11 cellular contexts compared by ENCODE assay signal in the genomic region with DNA sequence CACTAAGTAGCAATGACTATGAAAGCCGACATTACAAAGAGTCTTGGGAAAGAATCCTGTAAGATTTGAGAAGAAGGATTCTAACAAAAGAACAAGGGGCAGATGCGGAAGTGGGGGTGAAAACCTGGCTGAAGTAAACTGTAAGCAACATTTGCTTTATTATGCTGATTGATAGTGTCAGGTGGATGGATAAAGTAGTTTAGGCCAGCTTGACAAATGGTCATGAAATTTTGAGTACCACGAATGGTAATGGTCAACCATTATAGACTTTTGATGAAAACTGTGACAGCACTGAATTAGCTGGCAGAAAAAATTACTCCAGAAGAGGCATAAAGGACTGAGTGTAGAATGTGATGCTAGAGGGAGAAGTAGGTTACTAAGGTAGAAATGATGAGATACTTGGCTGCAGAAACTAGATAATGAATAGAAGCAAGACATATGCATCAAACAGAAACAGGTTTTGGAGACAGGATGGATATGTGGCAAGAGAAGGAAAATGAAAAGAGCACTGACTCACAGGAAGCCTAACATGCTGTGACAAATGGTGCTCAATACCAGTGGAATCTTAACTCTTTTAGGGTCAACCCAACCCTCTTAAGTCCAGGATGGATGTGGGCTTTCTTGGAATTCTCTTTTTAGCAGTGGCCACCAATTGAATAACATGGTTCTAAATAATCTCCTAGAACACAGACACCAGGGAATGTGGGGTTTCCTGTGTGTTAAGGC. TPM values are rescaled to one million over a fixed set of nuclear protein-coding genes. Genes with fewer than 3 reads are reported as not detected.
A peak's percentile ranks its signal among the peaks of the same experiment; 100 is the strongest.
DNase-seq lines count a peak whose midpoint lies in the region; ATAC-seq, FAIRE-seq and TF ChIP-seq lines count a peak whose summit lies in the region.
"Had no signal": no experiment of that assay in that cellular context is flagged by ENCODE, and none has a peak within 500 bp of the region (broad histone marks: within the 10 kb centered on the region; RNA-seq: fewer than 3 reads in every experiment).

No MANE protein-coding gene starts in this region.

- in situ Hi-C loops in K562 (cut with MboI) = no loop called here

- TF ChIP-seq EP300 in K562 (IDR thresholded peaks at IDR 0.05; ENCODE audit: low read length) = no peak

- no peak for TF ChIP-seq CTCF in K562 (IDR thresholded peaks at IDR 0.05 in 2 of 3, conservative IDR thresholded peaks at IDR 0.05 in 1 of 3; ENCODE audit: insufficient read depth in 2 of 3, low read depth in 1 of 3, low read length in 3 of 3)
- TF ChIP-seq CTCF in D721Med (IDR thresholded peaks at IDR 0.05; ENCODE audit: insufficient read depth, missing control alignments) = no peak
- TF ChIP-seq CTCF in mucosa of descending colon (IDR thresholded peaks at IDR 0.05) = no peak
- no peak for TF ChIP-seq CTCF in right atrium auricular region (IDR thresholded peaks at IDR 0.05)

- CTCF ChIA-PET in K562 (lab: Yijun Ruan, JAX; ENCODE audit: low intra/inter-chr PET ratio) = no interaction called here

- TF ChIP-seq POLR2A in K562 (conservative IDR thresholded peaks at IDR 0.05) = no peak

- no peak for TF ChIP-seq RAD21 in K562 (CRISPR knock-in tag; conservative IDR thresholded peaks at IDR 0.05 in 1 of 2, IDR thresholded peaks at IDR 0.05 in 1 of 2)

- ATAC-seq in K562 (peak; percentile 45), mucosa of descending colon (no peak)

- peaks cover 88% of the 10 kb centered on the region for H3K79me2 ChIP-seq in K562 (ENCODE audit: control insufficient read depth, insufficient read depth, low read length)

- H3K9me3 ChIP-seq in HUES48 (ENCODE audit: control insufficient read depth, insufficient read depth, low read length) (no peaks in the 10 kb centered on the region), K562 (replicated peaks; ENCODE audit: control insufficient read depth, insufficient read depth, low read depth, low read length) (no peaks in the 10 kb centered on the region), mesodermal cell (ENCODE audit: control insufficient read depth, low read length) (no peaks in the 10 kb centered on the region), mucosa of descending colon (no peaks in the 10 kb centered on the region), right atrium auricular region (no peaks in the 10 kb centered on the region)
- H3K9me3 ChIP-seq: stomach had no signal

- H3K36me3 ChIP-seq in HUES48 (ENCODE audit: control insufficient read depth, insufficient read depth, low read length) = peaks cover 42% of the 10 kb centered on the region
- H3K36me3 ChIP-seq in K562 (ENCODE audit: control insufficient read depth, insufficient read depth, low read length) = peaks cover 89% of the 10 kb centered on the region
- peaks cover 16% of the 10 kb centered on the region for H3K36me3 ChIP-seq in mesodermal cell (ENCODE audit: control insufficient read depth, insufficient read depth, low read length)
- no peaks in the 10 kb centered on the region for H3K36me3 ChIP-seq in mucosa of descending colon (ENCODE audit: low read depth)
- peaks cover 14% of the 10 kb centered on the region for H3K36me3 ChIP-seq in right atrium auricular region

- POLR2A ChIA-PET in K562 (lab: Yijun Ruan, JAX) = interaction anchor here (0.6 to 1.1 kb wide), 2 partner anchors 9 to 647 kb away, joined by 3 read pairs; no protein-coding TSS in a partner anchor

- 0 out of 2 replicates have a peak, but pooled peaks cover 6% of the 10 kb centered on the region for H4K20me1 ChIP-seq in K562 (replicated peaks; ENCODE audit: control insufficient read depth, insufficient read depth, low read length)

- no TSS peak for BruUV-seq in K562 (replicated peaks; lab: Mats Ljungman, UMichigan)

- DNase-seq in Daoy (ENCODE audit: low read depth) = peak; percentile 32
- DNase-seq in K562 (ENCODE audit: extremely low read depth in 1 of 4, low spot score in 3 of 4) = no peak
- DNase-seq in D721Med (ENCODE audit: insufficient read length, low spot score) = no peak
- DNase-seq in mucosa of descending colon = no peak
- DNase-seq in right atrium auricular region (ENCODE audit: low spot score) = no peak
- no peak for DNase-seq in DMS79 treated with DMSO at 0.1 percent for 48 hours (lab: John Stamatoyannopoulos, UW)
- DNase-seq: DMS53, stomach had no signal

- H3K9me1 ChIP-seq in K562 (ENCODE audit: control insufficient read depth, insufficient read depth, low read length) = no peaks in the 10 kb centered on the region

- H3K4me2 ChIP-seq in K562 (ENCODE audit: insufficient read depth, low read length) = no peak overlapping the region

- 84% methylated on average over 3 of the region's 3 CpGs for whole genome bisulfite sequencing in K562 (ENCODE audit: insufficient coverage, low coverage, missing lambda C conversion rate)
- 84 to 93% methylated on average over 3 of the region's 3 CpGs for WGBS in mesodermal cell (ENCODE audit: insufficient coverage in 2 of 2), 2 experiments

- FAIRE-seq in K562 (lab: Jason Lieb, UNC) = no peak
- no peak for FAIRE-seq in D721Med (lab: Jason Lieb, UNC)

- intact Hi-C loops in K562 (cut with micrococcal nuclease) = no loop called here
- intact Hi-C loops in mucosa of descending colon (cut with DNase I, micrococcal nuclease) = no loop called here

- peak overlapping the region; percentile 76 for H3K27ac ChIP-seq in HUES48 (ENCODE audit: low read depth, low read length)
- H3K27ac ChIP-seq in K562 (ENCODE audit: extremely low read depth, low read depth, low read length) = no peak overlapping the region
- H3K27ac ChIP-seq in mesodermal cell (ENCODE audit: low read depth, low read length, severe bottlenecking) = peak overlapping the region; percentile 25
- peak overlapping the region in 1 of 2 donors; percentile 42 for H3K27ac ChIP-seq in right atrium auricular region
- H3K27ac ChIP-seq: stomach had no signal

- no peak overlapping the region for H2AFZ ChIP-seq in K562 (ENCODE audit: low read depth, low read length)

- H3K27me3 ChIP-seq in HUES48 (ENCODE audit: control insufficient read depth, insufficient read depth, low read length) (no peaks in the 10 kb centered on the region), K562 (ENCODE audit: control insufficient read depth in 2 of 2, insufficient read depth in 2 of 2, low read length in 2 of 2) (no peaks in the 10 kb centered on the region), right atrium auricular region (no peaks in the 10 kb centered on the region)
- H3K27me3 ChIP-seq: stomach had no signal

- H3K4me1 ChIP-seq in HUES48 (ENCODE audit: control insufficient read depth, insufficient read depth, low read length) (peaks cover 28% of the 10 kb centered on the region), K562 (replicated peaks in 1 of 2; ENCODE audit: control insufficient read depth in 2 of 2, insufficient read depth in 2 of 2, low read length in 2 of 2) (peaks cover 4 to 16% of the 10 kb centered on the region in 2 experiments; a peak in 3 of 5 replicates), mesodermal cell (ENCODE audit: control insufficient read depth, insufficient read depth, low read length, poor library complexity, severe bottlenecking) (peaks cover 3% of the 10 kb centered on the region), mucosa of descending colon (ENCODE audit: low read depth) (no peaks in the 10 kb centered on the region), right atrium auricular region (peaks cover 0 to 32% of the 10 kb centered on the region in 2 donors)

- H3K4me3 ChIP-seq in HUES48 (ENCODE audit: low read depth, low read length) = no peak overlapping the region; the same call in 1 of the 2 replicates
- no peak overlapping the region for H3K4me3 ChIP-seq in K562
- no peak overlapping the region for H3K4me3 ChIP-seq in mesodermal cell (ENCODE audit: extremely low read depth, insufficient read depth, low read length, poor library complexity, severe bottlenecking)
- no peak overlapping the region for H3K4me3 ChIP-seq in mucosa of descending colon
- no peak overlapping the region for H3K4me3 ChIP-seq in right atrium auricular region
- H3K4me3 ChIP-seq: lung, stomach had no signal

- H3K9ac ChIP-seq in HUES48 (ENCODE audit: low read depth, low read length) = no peak overlapping the region
- H3K9ac ChIP-seq in K562 (ENCODE audit: insufficient read depth in 1 of 2, low read depth in 2 of 2, low read length in 2 of 2) = no peak overlapping the region

TF ChIP-seq in K562, 482 proteins besides CTCF, POLR2A, EP300 and RAD21 (continues in another document):
- TF ChIP-seq FOXA1 (IDR thresholded peaks at IDR 0.05; ENCODE audit: borderline replicate concordance) = no peak
- TF ChIP-seq TCFL5 (CRISPR knock-in tag; conservative IDR thresholded peaks at IDR 0.05) = no peak
- no peak for TF ChIP-seq HSF4 (CRISPR knock-in tag; IDR thresholded peaks at IDR 0.05; ENCODE audit: borderline replicate concordance)

RNA-seq across cellular contexts. Expression of a gene that starts 6.8 kb away (rescaled TPM):
- total RNA-seq in Daoy (2014; rRNA removed; shearing (Covaris generic)) = 13.6 and 15.8 TPM in 2 replicates
- 19.7 and 76.3 TPM in 2 replicates for total RNA-seq in K562 (2011; cell fraction: chromatin; rRNA removed; ENCODE audit: low replicate concordance)
- 10.5 and 16.2 TPM in 2 replicates for total RNA-seq in K562 (2011; cell fraction: nucleolus; rRNA removed)
- total RNA-seq in K562 (2011; cell fraction: nucleoplasm; rRNA removed) = 25.3 and 42.7 TPM in 2 replicates
- total RNA-seq in K562 (2014; rRNA removed) = 13.8 and 17.3 TPM in 2 replicates
- 35.0 and 39.8 TPM in 2 replicates for total RNA-seq in K562 (2014; rRNA removed; fragmentation: Illumina TruSeq; extraction: Trizol)
- 30.6 and 31.9 TPM in 2 replicates for total RNA-seq in K562 (2015; rRNA removed; fragmentation: Illumina TruSeq; extraction: Trizol)
- 18.1 and 18.8 TPM in 2 replicates for total RNA-seq in K562 (2021)
- polyA plus RNA-seq in K562 (2011; rRNA removed) = 34.7 and 40.4 TPM in 2 replicates
- polyA plus RNA-seq in K562 (2011; cell fraction: cytosol; rRNA removed) = 7.1 and 11.6 TPM in 2 replicates
- 24.8 and 29.6 TPM in 2 replicates for polyA plus RNA-seq in K562 (2011; cell fraction: nucleus; rRNA removed)
- 13.8 and 14.9 TPM in 2 replicates for polyA plus RNA-seq in K562 (2012)
- 22.3 and 24.0 TPM in 2 replicates for polyA plus RNA-seq in K562 (2014; fragmentation: Illumina TruSeq; extraction: Trizol)
- polyA plus RNA-seq in K562 (2014; fragmentation: Nextera tagmentation; extraction: Ambion mirVana) = 10 to 100 TPM in 1 of 2 experiments, 1 to 10 TPM in 1; 9.6 to 15.1 TPM
- polyA plus RNA-seq in K562 (2014; rRNA removed) = 30.2 and 30.7 TPM in 2 replicates
- polyA minus RNA-seq in K562 (2011; rRNA and poly(A)+ RNA removed) = 26.1 and 27.0 TPM in 2 replicates
- polyA minus RNA-seq in K562 (2011; cell fraction: cytosol; rRNA and poly(A)+ RNA removed) = 5.6 and 8.6 TPM in 2 replicates
- 30.6 and 48.5 TPM in 2 replicates for polyA minus RNA-seq in K562 (2011; cell fraction: nucleus; rRNA and poly(A)+ RNA removed)
- polyA plus RNA-seq in mesodermal cell (2013, experiment 1 of 2) = 5.9 TPM
- 10.4 TPM for polyA plus RNA-seq in mesodermal cell (2013, experiment 2 of 2)
- 10 to 100 TPM in 1 of 3 donors, 1 to 10 TPM in 2; 8.4 to 11.4 (median 8.7) TPM for total RNA-seq in mucosa of descending colon
- 1 to 10 TPM; 5.9 to 9.4 TPM for total RNA-seq in right atrium auricular region
